In the genomic region with DNA sequence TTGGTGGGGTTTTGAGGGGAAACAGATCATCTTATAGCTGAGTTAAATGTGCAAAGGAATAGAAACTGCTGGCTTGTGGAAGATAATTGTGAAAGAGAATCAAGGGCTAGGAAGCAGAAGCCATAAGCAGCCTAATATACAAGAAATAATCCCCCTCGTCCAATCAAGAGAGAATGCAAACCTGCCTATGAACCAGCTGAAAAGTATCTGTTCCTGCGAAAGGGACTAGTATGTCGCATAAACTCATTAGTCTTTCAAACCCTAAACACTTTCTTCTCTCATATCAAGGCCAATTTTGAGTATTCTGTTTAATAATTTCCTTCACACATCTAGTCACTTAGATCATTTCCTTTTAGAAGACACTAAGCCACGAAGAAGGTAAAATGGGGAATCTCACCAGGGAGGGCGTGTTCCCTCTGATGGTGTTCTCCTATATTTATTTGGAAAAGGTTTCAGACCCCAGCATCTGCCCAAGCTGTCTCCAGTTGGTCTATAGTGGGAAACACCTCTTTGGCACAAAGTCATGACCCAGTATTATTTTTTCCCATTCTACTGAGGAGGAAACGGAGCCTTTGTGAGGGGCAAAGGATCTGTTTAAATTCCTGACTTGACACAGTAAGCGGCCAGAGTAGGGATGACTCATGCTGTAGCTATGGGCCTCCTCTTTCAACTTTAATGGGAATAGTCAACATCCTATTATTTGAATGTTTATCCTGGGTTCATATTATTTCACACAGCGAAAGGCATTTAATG, we compare ENCODE assay signal across 1 cellular context.
A peak's percentile ranks its signal among the peaks of the same experiment; 100 is the strongest.
TF ChIP-seq lines count a peak whose summit lies in the region.

No MANE protein-coding gene starts in this region.

TF ChIP-seq in HepG2, 621 proteins besides CTCF, POLR2A, EP300 and RAD21 (continued from another document and continues in another):
- TF ChIP-seq, protein P1, sequence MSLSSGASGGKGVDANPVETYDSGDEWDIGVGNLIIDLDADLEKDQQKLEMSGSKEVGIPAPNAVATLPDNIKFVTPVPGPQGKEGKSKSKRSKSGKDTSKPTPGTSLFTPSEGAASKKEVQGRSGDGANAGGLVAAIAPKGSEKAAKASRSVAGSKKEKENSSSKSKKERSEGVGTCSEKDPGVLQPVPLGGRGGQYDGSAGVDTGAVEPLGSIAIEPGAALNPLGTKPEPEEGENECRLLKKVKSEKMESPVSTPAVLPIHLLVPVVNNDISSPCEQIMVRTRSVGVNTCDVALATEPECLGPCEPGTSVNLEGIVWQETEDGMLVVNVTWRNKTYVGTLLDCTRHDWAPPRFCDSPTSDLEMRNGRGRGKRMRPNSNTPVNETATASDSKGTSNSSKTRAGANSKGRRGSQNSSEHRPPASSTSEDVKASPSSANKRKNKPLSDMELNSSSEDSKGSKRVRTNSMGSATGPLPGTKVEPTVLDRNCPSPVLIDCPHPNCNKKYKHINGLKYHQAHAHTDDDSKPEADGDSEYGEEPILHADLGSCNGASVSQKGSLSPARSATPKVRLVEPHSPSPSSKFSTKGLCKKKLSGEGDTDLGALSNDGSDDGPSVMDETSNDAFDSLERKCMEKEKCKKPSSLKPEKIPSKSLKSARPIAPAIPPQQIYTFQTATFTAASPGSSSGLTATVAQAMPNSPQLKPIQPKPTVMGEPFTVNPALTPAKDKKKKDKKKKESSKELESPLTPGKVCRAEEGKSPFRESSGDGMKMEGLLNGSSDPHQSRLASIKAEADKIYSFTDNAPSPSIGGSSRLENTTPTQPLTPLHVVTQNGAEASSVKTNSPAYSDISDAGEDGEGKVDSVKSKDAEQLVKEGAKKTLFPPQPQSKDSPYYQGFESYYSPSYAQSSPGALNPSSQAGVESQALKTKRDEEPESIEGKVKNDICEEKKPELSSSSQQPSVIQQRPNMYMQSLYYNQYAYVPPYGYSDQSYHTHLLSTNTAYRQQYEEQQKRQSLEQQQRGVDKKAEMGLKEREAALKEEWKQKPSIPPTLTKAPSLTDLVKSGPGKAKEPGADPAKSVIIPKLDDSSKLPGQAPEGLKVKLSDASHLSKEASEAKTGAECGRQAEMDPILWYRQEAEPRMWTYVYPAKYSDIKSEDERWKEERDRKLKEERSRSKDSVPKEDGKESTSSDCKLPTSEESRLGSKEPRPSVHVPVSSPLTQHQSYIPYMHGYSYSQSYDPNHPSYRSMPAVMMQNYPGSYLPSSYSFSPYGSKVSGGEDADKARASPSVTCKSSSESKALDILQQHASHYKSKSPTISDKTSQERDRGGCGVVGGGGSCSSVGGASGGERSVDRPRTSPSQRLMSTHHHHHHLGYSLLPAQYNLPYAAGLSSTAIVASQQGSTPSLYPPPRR (CRISPR knock-in tag; IDR thresholded peaks at IDR 0.05; ENCODE audit: borderline replicate concordance): peak; percentile 75; the same call in 1 of the 2 replicates
- TF ChIP-seq, protein P2, sequence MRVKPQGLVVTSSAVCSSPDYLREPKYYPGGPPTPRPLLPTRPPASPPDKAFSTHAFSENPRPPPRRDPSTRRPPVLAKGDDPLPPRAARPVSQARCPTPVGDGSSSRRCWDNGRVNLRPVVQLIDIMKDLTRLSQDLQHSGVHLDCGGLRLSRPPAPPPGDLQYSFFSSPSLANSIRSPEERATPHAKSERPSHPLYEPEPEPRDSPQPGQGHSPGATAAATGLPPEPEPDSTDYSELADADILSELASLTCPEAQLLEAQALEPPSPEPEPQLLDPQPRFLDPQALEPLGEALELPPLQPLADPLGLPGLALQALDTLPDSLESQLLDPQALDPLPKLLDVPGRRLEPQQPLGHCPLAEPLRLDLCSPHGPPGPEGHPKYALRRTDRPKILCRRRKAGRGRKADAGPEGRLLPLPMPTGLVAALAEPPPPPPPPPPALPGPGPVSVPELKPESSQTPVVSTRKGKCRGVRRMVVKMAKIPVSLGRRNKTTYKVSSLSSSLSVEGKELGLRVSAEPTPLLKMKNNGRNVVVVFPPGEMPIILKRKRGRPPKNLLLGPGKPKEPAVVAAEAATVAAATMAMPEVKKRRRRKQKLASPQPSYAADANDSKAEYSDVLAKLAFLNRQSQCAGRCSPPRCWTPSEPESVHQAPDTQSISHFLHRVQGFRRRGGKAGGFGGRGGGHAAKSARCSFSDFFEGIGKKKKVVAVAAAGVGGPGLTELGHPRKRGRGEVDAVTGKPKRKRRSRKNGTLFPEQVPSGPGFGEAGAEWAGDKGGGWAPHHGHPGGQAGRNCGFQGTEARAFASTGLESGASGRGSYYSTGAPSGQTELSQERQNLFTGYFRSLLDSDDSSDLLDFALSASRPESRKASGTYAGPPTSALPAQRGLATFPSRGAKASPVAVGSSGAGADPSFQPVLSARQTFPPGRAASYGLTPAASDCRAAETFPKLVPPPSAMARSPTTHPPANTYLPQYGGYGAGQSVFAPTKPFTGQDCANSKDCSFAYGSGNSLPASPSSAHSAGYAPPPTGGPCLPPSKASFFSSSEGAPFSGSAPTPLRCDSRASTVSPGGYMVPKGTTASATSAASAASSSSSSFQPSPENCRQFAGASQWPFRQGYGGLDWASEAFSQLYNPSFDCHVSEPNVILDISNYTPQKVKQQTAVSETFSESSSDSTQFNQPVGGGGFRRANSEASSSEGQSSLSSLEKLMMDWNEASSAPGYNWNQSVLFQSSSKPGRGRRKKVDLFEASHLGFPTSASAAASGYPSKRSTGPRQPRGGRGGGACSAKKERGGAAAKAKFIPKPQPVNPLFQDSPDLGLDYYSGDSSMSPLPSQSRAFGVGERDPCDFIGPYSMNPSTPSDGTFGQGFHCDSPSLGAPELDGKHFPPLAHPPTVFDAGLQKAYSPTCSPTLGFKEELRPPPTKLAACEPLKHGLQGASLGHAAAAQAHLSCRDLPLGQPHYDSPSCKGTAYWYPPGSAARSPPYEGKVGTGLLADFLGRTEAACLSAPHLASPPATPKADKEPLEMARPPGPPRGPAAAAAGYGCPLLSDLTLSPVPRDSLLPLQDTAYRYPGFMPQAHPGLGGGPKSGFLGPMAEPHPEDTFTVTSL (CRISPR knock-in tag; IDR thresholded peaks at IDR 0.05; ENCODE audit: borderline replicate concordance): peak; percentile 95; the same call in 1 of the 2 replicates
- TF ChIP-seq, protein P3, sequence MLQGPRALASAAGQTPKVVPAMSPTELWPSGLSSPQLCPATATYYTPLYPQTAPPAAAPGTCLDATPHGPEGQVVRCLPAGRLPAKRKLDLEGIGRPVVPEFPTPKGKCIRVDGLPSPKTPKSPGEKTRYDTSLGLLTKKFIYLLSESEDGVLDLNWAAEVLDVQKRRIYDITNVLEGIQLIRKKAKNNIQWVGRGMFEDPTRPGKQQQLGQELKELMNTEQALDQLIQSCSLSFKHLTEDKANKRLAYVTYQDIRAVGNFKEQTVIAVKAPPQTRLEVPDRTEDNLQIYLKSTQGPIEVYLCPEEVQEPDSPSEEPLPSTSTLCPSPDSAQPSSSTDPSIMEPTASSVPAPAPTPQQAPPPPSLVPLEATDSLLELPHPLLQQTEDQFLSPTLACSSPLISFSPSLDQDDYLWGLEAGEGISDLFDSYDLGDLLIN (CRISPR knock-in tag; IDR thresholded peaks at IDR 0.05; ENCODE audit: borderline replicate concordance): no peak
- peak; percentile 15; the same call in 1 of the 2 replicates for TF ChIP-seq GABPB1 (CRISPR knock-in tag; IDR thresholded peaks at IDR 0.05)
- TF ChIP-seq FOXP1 (IDR thresholded peaks at IDR 0.05): no peak
- TF ChIP-seq FOXP1 (CRISPR knock-in tag; IDR thresholded peaks at IDR 0.05): peak; percentile 79
- TF ChIP-seq, protein P4, sequence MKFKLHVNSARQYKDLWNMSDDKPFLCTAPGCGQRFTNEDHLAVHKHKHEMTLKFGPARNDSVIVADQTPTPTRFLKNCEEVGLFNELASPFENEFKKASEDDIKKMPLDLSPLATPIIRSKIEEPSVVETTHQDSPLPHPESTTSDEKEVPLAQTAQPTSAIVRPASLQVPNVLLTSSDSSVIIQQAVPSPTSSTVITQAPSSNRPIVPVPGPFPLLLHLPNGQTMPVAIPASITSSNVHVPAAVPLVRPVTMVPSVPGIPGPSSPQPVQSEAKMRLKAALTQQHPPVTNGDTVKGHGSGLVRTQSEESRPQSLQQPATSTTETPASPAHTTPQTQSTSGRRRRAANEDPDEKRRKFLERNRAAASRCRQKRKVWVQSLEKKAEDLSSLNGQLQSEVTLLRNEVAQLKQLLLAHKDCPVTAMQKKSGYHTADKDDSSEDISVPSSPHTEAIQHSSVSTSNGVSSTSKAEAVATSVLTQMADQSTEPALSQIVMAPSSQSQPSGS (CRISPR knock-in tag; IDR thresholded peaks at IDR 0.05): peak; percentile 89
- TF ChIP-seq, protein P5, sequence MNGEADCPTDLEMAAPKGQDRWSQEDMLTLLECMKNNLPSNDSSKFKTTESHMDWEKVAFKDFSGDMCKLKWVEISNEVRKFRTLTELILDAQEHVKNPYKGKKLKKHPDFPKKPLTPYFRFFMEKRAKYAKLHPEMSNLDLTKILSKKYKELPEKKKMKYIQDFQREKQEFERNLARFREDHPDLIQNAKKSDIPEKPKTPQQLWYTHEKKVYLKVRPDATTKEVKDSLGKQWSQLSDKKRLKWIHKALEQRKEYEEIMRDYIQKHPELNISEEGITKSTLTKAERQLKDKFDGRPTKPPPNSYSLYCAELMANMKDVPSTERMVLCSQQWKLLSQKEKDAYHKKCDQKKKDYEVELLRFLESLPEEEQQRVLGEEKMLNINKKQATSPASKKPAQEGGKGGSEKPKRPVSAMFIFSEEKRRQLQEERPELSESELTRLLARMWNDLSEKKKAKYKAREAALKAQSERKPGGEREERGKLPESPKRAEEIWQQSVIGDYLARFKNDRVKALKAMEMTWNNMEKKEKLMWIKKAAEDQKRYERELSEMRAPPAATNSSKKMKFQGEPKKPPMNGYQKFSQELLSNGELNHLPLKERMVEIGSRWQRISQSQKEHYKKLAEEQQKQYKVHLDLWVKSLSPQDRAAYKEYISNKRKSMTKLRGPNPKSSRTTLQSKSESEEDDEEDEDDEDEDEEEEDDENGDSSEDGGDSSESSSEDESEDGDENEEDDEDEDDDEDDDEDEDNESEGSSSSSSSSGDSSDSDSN (CRISPR knock-in tag; IDR thresholded peaks at IDR 0.05): no peak
- peak; percentile 69; the same call in 1 of the 2 replicates for TF ChIP-seq SALL1 (CRISPR knock-in tag; IDR thresholded peaks at IDR 0.05)
- peak; percentile 52; the same call in 1 of the 2 replicates for TF ChIP-seq MIER3 (CRISPR knock-in tag; IDR thresholded peaks at IDR 0.05; ENCODE audit: borderline replicate concordance)
- no peak for TF ChIP-seq CREB1 (IDR thresholded peaks at IDR 0.05)
- TF ChIP-seq CREB1 (CRISPR knock-in tag; IDR thresholded peaks at IDR 0.05): peak; percentile 65
- TF ChIP-seq HOXA3 (CRISPR knock-in tag; IDR thresholded peaks at IDR 0.05): peak; percentile 40; the same call in 1 of the 2 replicates
- peak; percentile 81; the same call in 1 of the 2 replicates for TF ChIP-seq RXRB (CRISPR knock-in tag; IDR thresholded peaks at IDR 0.05; ENCODE audit: borderline replicate concordance)
- TF ChIP-seq ZFP82 (CRISPR knock-in tag; IDR thresholded peaks at IDR 0.05; ENCODE audit: borderline replicate concordance): no peak
- TF ChIP-seq, protein P6, sequence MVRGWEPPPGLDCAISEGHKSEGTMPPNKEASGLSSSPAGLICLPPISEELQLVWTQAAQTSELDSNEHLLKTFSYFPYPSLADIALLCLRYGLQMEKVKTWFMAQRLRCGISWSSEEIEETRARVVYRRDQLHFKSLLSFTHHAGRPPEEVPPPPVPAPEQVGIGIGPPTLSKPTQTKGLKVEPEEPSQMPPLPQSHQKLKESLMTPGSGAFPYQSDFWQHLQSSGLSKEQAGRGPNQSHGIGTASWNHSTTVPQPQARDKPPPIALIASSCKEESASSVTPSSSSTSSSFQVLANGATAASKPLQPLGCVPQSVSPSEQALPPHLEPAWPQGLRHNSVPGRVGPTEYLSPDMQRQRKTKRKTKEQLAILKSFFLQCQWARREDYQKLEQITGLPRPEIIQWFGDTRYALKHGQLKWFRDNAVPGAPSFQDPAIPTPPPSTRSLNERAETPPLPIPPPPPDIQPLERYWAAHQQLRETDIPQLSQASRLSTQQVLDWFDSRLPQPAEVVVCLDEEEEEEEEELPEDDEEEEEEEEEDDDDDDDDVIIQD (CRISPR knock-in tag; IDR thresholded peaks at IDR 0.05; ENCODE audit: low read depth): peak; percentile 83; the same call in 1 of the 2 replicates
- no peak for TF ChIP-seq ZFP41 (CRISPR knock-in tag; IDR thresholded peaks at IDR 0.05; ENCODE audit: borderline replicate concordance)
- TF ChIP-seq ZNF619 (CRISPR knock-in tag; IDR thresholded peaks at IDR 0.05): no peak
- TF ChIP-seq SAP130 (CRISPR knock-in tag; IDR thresholded peaks at IDR 0.05; ENCODE audit: low read depth): peak; percentile 82
- TF ChIP-seq ZNF570 (CRISPR knock-in tag; IDR thresholded peaks at IDR 0.05; ENCODE audit: borderline replicate concordance): no peak
- peak; percentile 81; the same call in 1 of the 2 replicates for TF ChIP-seq SP140L (CRISPR knock-in tag; IDR thresholded peaks at IDR 0.05; ENCODE audit: borderline replicate concordance)
- no peak for TF ChIP-seq PTBP1 (IDR thresholded peaks at IDR 0.05; ENCODE audit: low read depth, low read length, poor library complexity, severe bottlenecking)
- TF ChIP-seq ZSCAN9 (CRISPR knock-in tag; IDR thresholded peaks at IDR 0.05; ENCODE audit: borderline replicate concordance): peak; percentile 61; the same call in 1 of the 2 replicates
- TF ChIP-seq RCOR2 (CRISPR knock-in tag; IDR thresholded peaks at IDR 0.05): peak; percentile 44; the same call in 1 of the 2 replicates
- peak; percentile 87; the same call in 1 of the 2 replicates for TF ChIP-seq SIX1 (CRISPR knock-in tag; IDR thresholded peaks at IDR 0.05; ENCODE audit: borderline replicate concordance)
- peak; percentile 65 for TF ChIP-seq SOX13 (IDR thresholded peaks at IDR 0.05)
- peak in 1 of 2 experiments; percentile 89; a peak in 2 of 4 replicates for TF ChIP-seq SOX13 (CRISPR knock-in tag; conservative IDR thresholded peaks at IDR 0.05 in 1 of 2, IDR thresholded peaks at IDR 0.05 in 1 of 2)
- TF ChIP-seq TBX3 (IDR thresholded peaks at IDR 0.05; ENCODE audit: borderline replicate concordance): peak; percentile 37; the same call in 1 of the 2 replicates
- TF ChIP-seq ZMAT3 (CRISPR knock-in tag; conservative IDR thresholded peaks at IDR 0.05): no peak
- TF ChIP-seq KDM6A (CRISPR knock-in tag; IDR thresholded peaks at IDR 0.05; ENCODE audit: low read depth): 0 out of 2 replicates have a peak, but pooled peaks have one; percentile 44
- TF ChIP-seq, protein P7, sequence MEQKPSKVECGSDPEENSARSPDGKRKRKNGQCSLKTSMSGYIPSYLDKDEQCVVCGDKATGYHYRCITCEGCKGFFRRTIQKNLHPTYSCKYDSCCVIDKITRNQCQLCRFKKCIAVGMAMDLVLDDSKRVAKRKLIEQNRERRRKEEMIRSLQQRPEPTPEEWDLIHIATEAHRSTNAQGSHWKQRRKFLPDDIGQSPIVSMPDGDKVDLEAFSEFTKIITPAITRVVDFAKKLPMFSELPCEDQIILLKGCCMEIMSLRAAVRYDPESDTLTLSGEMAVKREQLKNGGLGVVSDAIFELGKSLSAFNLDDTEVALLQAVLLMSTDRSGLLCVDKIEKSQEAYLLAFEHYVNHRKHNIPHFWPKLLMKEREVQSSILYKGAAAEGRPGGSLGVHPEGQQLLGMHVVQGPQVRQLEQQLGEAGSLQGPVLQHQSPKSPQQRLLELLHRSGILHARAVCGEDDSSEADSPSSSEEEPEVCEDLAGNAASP (CRISPR knock-in tag; IDR thresholded peaks at IDR 0.05; ENCODE audit: borderline replicate concordance): peak; percentile 77
- peak; percentile 75 for TF ChIP-seq HDAC2 (CRISPR knock-in tag; IDR thresholded peaks at IDR 0.05)
- TF ChIP-seq ZNF263 (CRISPR knock-in tag; IDR thresholded peaks at IDR 0.05): 0 out of 2 replicates have a peak, but pooled peaks have one; percentile 28
- TF ChIP-seq CBX2 (IDR thresholded peaks at IDR 0.05; ENCODE audit: low read depth, low read length): no peak
- TF ChIP-seq CBX2 (CRISPR knock-in tag; IDR thresholded peaks at IDR 0.05; ENCODE audit: low read depth): no peak
